Comparison of ENCODE assay signal across 22 cellular contexts in genomic region chr10:44397476-44398225, GRCh38. TPM values are rescaled to one million over a fixed set of nuclear protein-coding genes. Genes with fewer than 3 reads are reported as not detected.
DNase-seq lines count a peak whose midpoint lies in the region; ATAC-seq, FAIRE-seq and TF ChIP-seq lines count a peak whose summit lies in the region.
"Had no signal": no experiment of that assay in that cellular context is flagged by ENCODE, and none has a peak within 500 bp of the region (broad histone marks: within the 10 kb centered on the region; RNA-seq: fewer than 3 reads in every experiment).

No MANE protein-coding gene starts in this region.

- TF ChIP-seq EP300 in H1 (IDR thresholded peaks at IDR 0.05; ENCODE audit: borderline replicate concordance in 1 of 2, low read depth in 2 of 2, low read length in 2 of 2) (no peak), upper lobe of left lung (IDR thresholded peaks at IDR 0.05) (no peak)

- H3K23me2 ChIP-seq in H1 (ENCODE audit: low read depth, low read length): no peaks in the 10 kb centered on the region; the same call in 1 of the 2 replicates

- no peak overlapping the region for H3K23ac ChIP-seq in H1 (ENCODE audit: insufficient read length)

- ATAC-seq in GM18861 (IDR thresholded peaks at IDR 0.05; ENCODE audit: unreplicated experiment): no peak
- ATAC-seq in upper lobe of left lung (ENCODE audit: low FRiP score in 2 of 2): no peak
- ATAC-seq in GM18858 (IDR thresholded peaks at IDR 0.05; ENCODE audit: unreplicated experiment): no peak

- H4K20me1 ChIP-seq in Karpas-422 (ENCODE audit: insufficient read depth, low read depth, low read length) (no peaks in the 10 kb centered on the region), H1 (replicated peaks in 1 of 2; ENCODE audit: control insufficient read depth in 1 of 2, insufficient read depth in 2 of 2, low read length in 2 of 2) (no peaks in the 10 kb centered on the region)

- H3K4me1 ChIP-seq in Karpas-422 (ENCODE audit: low read length) (no peaks in the 10 kb centered on the region), H1 (replicated peaks in 1 of 4; ENCODE audit: control insufficient read depth in 3 of 4, insufficient read depth in 4 of 4, low read length in 3 of 4) (peaks cover 7 to 25% (median 23%) of the 10 kb centered on the region in 4 experiments), upper lobe of left lung (no peaks in the 10 kb centered on the region)

- H3K4me2 ChIP-seq in Karpas-422 (ENCODE audit: low read depth, low read length, poor library complexity, severe bottlenecking) (no peak overlapping the region), H1 (ENCODE audit: insufficient read depth in 1 of 2, low read depth in 2 of 2, low read length in 2 of 2) (no peak overlapping the region)

- peak overlapping the region; percentile 99; the same call in 1 of the 2 replicates for H2AK5ac ChIP-seq in H1 (ENCODE audit: low read depth, low read length)

- TF ChIP-seq RAD21 in H1 (IDR thresholded peaks at IDR 0.05 in 1 of 2, conservative IDR thresholded peaks at IDR 0.05 in 1 of 2; ENCODE audit: low read depth in 2 of 2, low read length in 2 of 2): no peak

- peak overlapping the region; percentile 79; the same call in 1 of the 2 replicates for H3K18ac ChIP-seq in H1 (ENCODE audit: extremely low read depth, low read length)

- H3K27me3 Mint-ChIP-seq in activated CD4-positive, alpha-beta T cell treated with anti-CD3 and anti-CD28 coated beads, Interleukin-2, amount 10 ng/mL, durations not matched to agents 7 days and 5 days: peaks cover 2% of the 10 kb centered on the region

- H2BK12ac ChIP-seq in H1 (ENCODE audit: low read depth, low read length): peak overlapping the region; percentile 99

- 80% methylated on average over 6 of the region's 6 CpGs; no CpG with 5 or more reads in 1 of the 2 experiments for WGBS in H1 (ENCODE audit: extremely low coverage in 1 of 2, insufficient coverage in 1 of 2, insufficient read length in 1 of 2, insufficient replicate concordance in 2 of 2, low coverage in 1 of 2, low lambda C conversion rate in 2 of 2, missing lambda C conversion rate in 1 of 2), 2 experiments
- WGBS in upper lobe of left lung, 2 donors: 85 to 91% methylated on average over 5 to 6 of the region's 6 CpGs

- no peak overlapping the region for H4K8ac ChIP-seq in H1 (ENCODE audit: extremely low read depth, insufficient read depth, low read length)

- no peak for FAIRE-seq in H1 (lab: Jason Lieb, UNC)
- FAIRE-seq: G401.6, GM12892, H54, RCC 7860 had no signal

- H3K36me3 Mint-ChIP-seq in activated CD4-positive, alpha-beta T cell treated with anti-CD3 and anti-CD28 coated beads, Interleukin-2, amount 10 ng/mL, durations not matched to agents 7 days and 5 days (ENCODE audit: low read depth): no peaks in the 10 kb centered on the region

- CTCF ChIA-PET in activated CD4-positive, alpha-beta T cell treated with anti-CD3 and anti-CD28 coated beads, Interleukin-2, amount 10 ng/mL, durations not matched to agents 7 days and 5 days (lab: Charles Lee): interaction anchor here (0.6 to 1.0 kb wide), 2 partner anchors 11 to 217 kb away, joined by 3 to 4 read pairs; no protein-coding TSS in a partner anchor
- CTCF ChIA-PET in H1 (lab: Charles Lee; ENCODE audit: partially characterized antibody): interaction anchor here (0.7 to 4.3 kb wide), 15 partner anchors 11 to 708 kb away, joined by 3 to 32 read pairs (median 4); no protein-coding TSS in a partner anchor

- TF ChIP-seq CTCF in H1 (IDR thresholded peaks at IDR 0.05; ENCODE audit: control extremely low read depth in 1 of 3, insufficient read depth in 1 of 3, low read depth in 1 of 3, low read length in 3 of 3) (no peak), upper lobe of left lung (IDR thresholded peaks at IDR 0.05) (no peak)

- H3K79me1 ChIP-seq in H1 (ENCODE audit: low read depth, low read length): no peaks in the 10 kb centered on the region

- POLR2A ChIA-PET in activated CD4-positive, alpha-beta T cell treated with anti-CD3 and anti-CD28 coated beads, Interleukin-2, amount 10 ng/mL, durations not matched to agents 7 days and 5 days (lab: Charles Lee): no interaction called here
- POLR2A ChIA-PET in H1 (lab: Charles Lee; ENCODE audit: partially characterized antibody): interaction anchor here (0.9 to 1.3 kb wide), 2 partner anchors 11 to 14 kb away, joined by 3 read pairs; no protein-coding TSS in a partner anchor

- H2BK20ac ChIP-seq in H1 (ENCODE audit: low read length): peak overlapping the region; percentile 100

- DNase-seq in activated CD4-positive, alpha-beta T cell treated with anti-CD3 and anti-CD28 coated beads, Interleukin-2, amount 10 ng/mL, durations not matched to agents 7 days and 5 days: peak; percentile 3
- no peak for DNase-seq in activated CD4-positive, alpha-beta T cell treated with anti-CD3 and anti-CD28 coated beads, Interleukin-2, amount 50 U/mL, for 48 hours
- DNase-seq in Karpas-422 (peak; percentile 27), H1 (ENCODE audit: low read depth in 1 of 2, low spot score in 2 of 2) (no peak), retina (peak; percentile 7), upper lobe of left lung (no peak)
- DNase-seq: 8988T, C1 segment of cervical spinal cord, DMS53, KBM-7, MM.1S, NCI-H1105, NCI-H187 treated with DMSO at 0.1 percent for 48 hours, NCI-H774, SIG-M5 had no signal

- no peak overlapping the region for H4K5ac ChIP-seq in H1 (ENCODE audit: insufficient read length, low read depth, low read length)

- H2BK120ac ChIP-seq in H1 (replicated peaks; ENCODE audit: low read depth, low read length): peak overlapping the region; percentile 65

- H3K9me2 ChIP-seq in Karpas-422 (replicated peaks; ENCODE audit: insufficient read depth, low read length): no peaks in the 10 kb centered on the region

- no peak overlapping the region for H3K27ac Mint-ChIP-seq in activated CD4-positive, alpha-beta T cell treated with anti-CD3 and anti-CD28 coated beads, Interleukin-2, amount 10 ng/mL, durations not matched to agents 7 days and 5 days

- H3K27ac ChIP-seq in Karpas-422 (ENCODE audit: low read length) (no peak overlapping the region), H1 (ENCODE audit: low read depth, low read length) (no peak overlapping the region), upper lobe of left lung (no peak overlapping the region)

- H3K14ac ChIP-seq in H1 (ENCODE audit: insufficient read length): no peak overlapping the region

- H3K4me3 Mint-ChIP-seq in activated CD4-positive, alpha-beta T cell treated with anti-CD3 and anti-CD28 coated beads, Interleukin-2, amount 10 ng/mL, durations not matched to agents 7 days and 5 days: no peak overlapping the region

- H2BK15ac ChIP-seq in H1 (ENCODE audit: low read length): peak overlapping the region; percentile 55

- H3K9me3 Mint-ChIP-seq in activated CD4-positive, alpha-beta T cell treated with anti-CD3 and anti-CD28 coated beads, Interleukin-2, amount 10 ng/mL, durations not matched to agents 7 days and 5 days: no peaks in the 10 kb centered on the region

- H3K9me3 ChIP-seq in Karpas-422 (ENCODE audit: low read length) (no peaks in the 10 kb centered on the region), H1 (ENCODE audit: insufficient read depth in 2 of 2, low read depth in 1 of 2, low read length in 1 of 2) (no peaks in the 10 kb centered on the region), upper lobe of left lung (no peaks in the 10 kb centered on the region)

- no peak overlapping the region for H3K56ac ChIP-seq in H1 (replicated peaks; ENCODE audit: insufficient read length, low read depth, low read length)

- no peaks in the 10 kb centered on the region for H3K79me2 ChIP-seq in Karpas-422 (ENCODE audit: low read length)
- no peaks in the 10 kb centered on the region for H3K79me2 ChIP-seq in H1 (ENCODE audit: control insufficient read depth in 1 of 2, insufficient read depth in 2 of 2, low read length in 2 of 2)

- H3K4me3 ChIP-seq in Karpas-422 (ENCODE audit: low read length) (no peak overlapping the region), H1 (ENCODE audit: extremely low read depth in 1 of 4, insufficient read depth in 2 of 4, low read depth in 3 of 4, low read length in 4 of 4) (no peak overlapping the region), upper lobe of left lung (no peak overlapping the region)

- H2BK5ac ChIP-seq in H1 (ENCODE audit: low read depth, low read length): peak overlapping the region; percentile 69; the same call in 1 of the 2 replicates

- H3K4ac ChIP-seq in H1 (replicated peaks; ENCODE audit: insufficient read length, low read depth, low read length): peak overlapping the region; percentile 70

- H3K36me3 ChIP-seq in Karpas-422 (ENCODE audit: insufficient read depth, low read length): no peaks in the 10 kb centered on the region
- no peaks in the 10 kb centered on the region for H3K36me3 ChIP-seq in H1 (ENCODE audit: control insufficient read depth in 2 of 4, insufficient read depth in 4 of 4, low read length in 3 of 4)
- no peaks in the 10 kb centered on the region for H3K36me3 ChIP-seq in upper lobe of left lung

- peak overlapping the region; percentile 77 for H4K91ac ChIP-seq in H1 (replicated peaks; ENCODE audit: insufficient read length, low read length)

- H3K9ac ChIP-seq in Karpas-422 (ENCODE audit: low read length) (no peak overlapping the region), H1 (replicated peaks in 1 of 4; ENCODE audit: extremely low read depth in 1 of 4, low read depth in 3 of 4, low read length in 3 of 4) (no peak overlapping the region)

- no peak for TF ChIP-seq POLR2A in H1 (IDR thresholded peaks at IDR 0.05; ENCODE audit: control extremely low read depth in 1 of 2, low read depth in 2 of 2, low read length in 2 of 2)
- no peak for TF ChIP-seq POLR2A in upper lobe of left lung (IDR thresholded peaks at IDR 0.05)

- no peak overlapping the region for H2AFZ ChIP-seq in Karpas-422 (ENCODE audit: low read length)
- no peak overlapping the region for H2AFZ ChIP-seq in H1 (ENCODE audit: low read length)

- H3K4me1 Mint-ChIP-seq in activated CD4-positive, alpha-beta T cell treated with anti-CD3 and anti-CD28 coated beads, Interleukin-2, amount 10 ng/mL, durations not matched to agents 7 days and 5 days: no peaks in the 10 kb centered on the region

- H3K27me3 ChIP-seq in Karpas-422 (ENCODE audit: low read length) (no peaks in the 10 kb centered on the region), H1 (replicated peaks in 1 of 4; ENCODE audit: control insufficient read depth in 3 of 4, extremely low read depth in 1 of 4, insufficient read depth in 3 of 4, low read length in 3 of 4) (peaks cover 0 to 2% (median 0%) of the 10 kb centered on the region in 4 experiments; a peak in 1 of 7 replicates), upper lobe of left lung (no peaks in the 10 kb centered on the region)

RNA-seq across cellular contexts. Expression of gene CXCL12, which starts 12.8 kb away (rescaled TPM):
- not detected for total RNA-seq in activated CD4-positive, alpha-beta T cell treated with anti-CD3 and anti-CD28 coated beads, Interleukin-2, amount 10 ng/mL, durations not matched to agents 7 days and 5 days
- not detected in 2 replicates for total RNA-seq in Karpas-422 (2014; rRNA removed; shearing (Covaris generic); ENCODE audit: low replicate concordance)
- 48.0 and 51.4 TPM in 2 replicates for total RNA-seq in H1 (2021; fragmentation: NEBNext Ultra II Directional; extraction: Animal tissue kit (Norgen Biotek cat#: 25700))
- 53.8 and 79.9 TPM in 2 replicates for polyA plus RNA-seq in H1 (2011; rRNA removed)
- polyA plus RNA-seq in H1 (2011; cell fraction: cytosol; rRNA removed): 46.6 TPM
- polyA plus RNA-seq in H1 (2011; cell fraction: nucleus; rRNA removed): 67.1 TPM
- 33.5 to 42.8 TPM (median 37.2 TPM) in 4 replicates for polyA plus RNA-seq in H1 (2012, experiment 1 of 2)
- polyA plus RNA-seq in H1 (2012, experiment 2 of 2): 30.6 TPM
- polyA plus RNA-seq in H1 (2013, experiment 1 of 2): 68.4 TPM
- polyA plus RNA-seq in H1 (2013, experiment 2 of 2): 78.8 TPM
- polyA minus RNA-seq in H1 (2011; rRNA and poly(A)+ RNA removed): 21.6 and 32.5 TPM in 2 replicates
- 25.7 TPM for polyA minus RNA-seq in H1 (2011; cell fraction: cytosol; rRNA and poly(A)+ RNA removed)
- polyA minus RNA-seq in H1 (2011; cell fraction: nucleus; rRNA and poly(A)+ RNA removed): 36.3 TPM
- total RNA-seq in upper lobe of left lung: 10 to 100 TPM in 3 of 6 donors, 1 to 10 TPM in 3; 3.5 to 61.6 (median 14.6) TPM
- total RNA-seq: NCI-H460 had no signal

Comparison
In these comparisons a context has a peak if more than half of its experiments do, and no peak if none do; other contexts are left out.
1. DNase-seq: peak in activated CD4-positive, alpha-beta T cell treated with anti-CD3 and anti-CD28 coated beads, Interleukin-2, amount 10 ng/mL, durations not matched to agents 7 days and 5 days (single experiment), Karpas-422 (single experiment) and retina (single experiment); none in activated CD4-positive, alpha-beta T cell treated with anti-CD3 and anti-CD28 coated beads, Interleukin-2, amount 50 U/mL, for 48 hours (0 of 2), H1 (0 of 2) and upper lobe of left lung (0 of 2).